ENCODE assay signal across 2 cellular contexts in the genomic region with DNA sequence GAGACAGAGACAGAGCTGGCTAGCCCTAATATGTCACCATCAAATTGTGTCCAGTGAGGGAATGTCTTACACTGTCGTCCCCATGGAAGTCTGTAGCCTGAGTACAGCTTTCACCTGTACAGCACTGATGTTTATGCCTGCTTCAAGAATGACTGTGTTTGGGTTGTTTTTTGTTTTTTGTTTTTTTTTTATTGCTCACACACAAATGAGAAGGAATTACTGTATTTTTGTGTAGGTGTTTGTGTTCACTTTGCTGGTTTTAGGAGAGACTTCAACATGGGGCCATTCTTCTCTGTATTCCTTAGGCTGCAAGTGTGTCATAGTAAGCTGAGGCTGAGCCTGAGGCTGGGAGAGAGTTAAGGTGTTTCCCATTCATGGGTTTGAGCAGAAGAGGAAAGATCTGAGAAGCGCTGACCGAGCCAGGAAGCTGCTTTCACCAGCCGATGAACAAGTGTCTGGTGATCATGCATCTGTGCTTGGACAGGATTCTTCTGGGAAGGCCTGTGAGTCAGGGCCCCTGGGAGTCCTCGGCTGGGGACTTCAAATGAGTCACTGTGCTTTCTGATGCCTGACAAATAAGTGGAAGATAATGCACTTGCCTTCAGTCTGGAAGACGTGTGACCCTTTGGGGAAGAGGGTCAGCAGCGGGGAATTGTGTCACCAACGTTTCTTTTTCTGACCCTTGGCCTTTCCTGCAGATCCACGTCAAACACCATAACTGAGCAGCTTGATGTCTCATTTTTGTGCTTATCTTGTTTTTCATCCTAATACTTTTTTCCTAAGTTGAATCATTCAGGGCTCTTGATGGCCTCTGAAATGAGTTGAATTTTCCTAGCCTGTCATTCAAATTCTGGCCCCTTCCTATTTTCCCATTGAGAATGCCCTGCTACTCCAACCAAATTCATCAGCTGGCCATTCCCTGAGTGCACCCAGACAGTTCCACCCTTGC.
A peak's percentile ranks its signal among the peaks of the same experiment; 100 is the strongest.
TF ChIP-seq lines count a peak whose summit lies in the region.

No MANE protein-coding gene starts in this region.

TF ChIP-seq in GM12878, 131 proteins besides CTCF, POLR2A, EP300 and RAD21 (continued from another document):
- TF ChIP-seq BHLHE40 (IDR thresholded peaks at IDR 0.05; ENCODE audit: borderline replicate concordance in 1 of 2, low read depth in 2 of 2, low read length in 1 of 2) (peak in 1 of 2 experiments; percentile 42; a peak in 1 of 4 replicates), IKZF2 (IDR thresholded peaks at IDR 0.05) (peak; percentile 73 to 86; a peak in 3 of 4 replicates), ATF7 (IDR thresholded peaks at IDR 0.05; ENCODE audit: low read depth) (peak; percentile 49; the same call in 1 of the 2 replicates), SMARCA5 (IDR thresholded peaks at IDR 0.05) (no peak), PAX5 (IDR thresholded peaks at IDR 0.05; ENCODE audit: borderline replicate concordance, low read depth, low read length) (peak; percentile 52; the same call in 1 of the 2 replicates), NBN (IDR thresholded peaks at IDR 0.05) (no peak), YBX1 (IDR thresholded peaks at IDR 0.05) (0 out of 2 replicates have a peak, but pooled peaks have one; percentile 17), EZH2 (IDR thresholded peaks at IDR 0.05; ENCODE audit: borderline replicate concordance, control insufficient read depth, low read depth, low read length) (no peak)
- TF ChIP-seq, protein P1, sequence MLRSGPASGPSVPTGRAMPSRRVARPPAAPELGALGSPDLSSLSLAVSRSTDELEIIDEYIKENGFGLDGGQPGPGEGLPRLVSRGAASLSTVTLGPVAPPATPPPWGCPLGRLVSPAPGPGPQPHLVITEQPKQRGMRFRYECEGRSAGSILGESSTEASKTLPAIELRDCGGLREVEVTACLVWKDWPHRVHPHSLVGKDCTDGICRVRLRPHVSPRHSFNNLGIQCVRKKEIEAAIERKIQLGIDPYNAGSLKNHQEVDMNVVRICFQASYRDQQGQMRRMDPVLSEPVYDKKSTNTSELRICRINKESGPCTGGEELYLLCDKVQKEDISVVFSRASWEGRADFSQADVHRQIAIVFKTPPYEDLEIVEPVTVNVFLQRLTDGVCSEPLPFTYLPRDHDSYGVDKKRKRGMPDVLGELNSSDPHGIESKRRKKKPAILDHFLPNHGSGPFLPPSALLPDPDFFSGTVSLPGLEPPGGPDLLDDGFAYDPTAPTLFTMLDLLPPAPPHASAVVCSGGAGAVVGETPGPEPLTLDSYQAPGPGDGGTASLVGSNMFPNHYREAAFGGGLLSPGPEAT (IDR thresholded peaks at IDR 0.05; ENCODE audit: low read depth) = 0 out of 2 replicates have a peak, but pooled peaks have one; percentile 31
- TF ChIP-seq, protein P2, sequence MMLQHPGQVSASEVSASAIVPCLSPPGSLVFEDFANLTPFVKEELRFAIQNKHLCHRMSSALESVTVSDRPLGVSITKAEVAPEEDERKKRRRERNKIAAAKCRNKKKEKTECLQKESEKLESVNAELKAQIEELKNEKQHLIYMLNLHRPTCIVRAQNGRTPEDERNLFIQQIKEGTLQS (IDR thresholded peaks at IDR 0.05; ENCODE audit: borderline replicate concordance, extremely low read depth, low read depth, low read length) = no peak
- TF ChIP-seq, protein P3, sequence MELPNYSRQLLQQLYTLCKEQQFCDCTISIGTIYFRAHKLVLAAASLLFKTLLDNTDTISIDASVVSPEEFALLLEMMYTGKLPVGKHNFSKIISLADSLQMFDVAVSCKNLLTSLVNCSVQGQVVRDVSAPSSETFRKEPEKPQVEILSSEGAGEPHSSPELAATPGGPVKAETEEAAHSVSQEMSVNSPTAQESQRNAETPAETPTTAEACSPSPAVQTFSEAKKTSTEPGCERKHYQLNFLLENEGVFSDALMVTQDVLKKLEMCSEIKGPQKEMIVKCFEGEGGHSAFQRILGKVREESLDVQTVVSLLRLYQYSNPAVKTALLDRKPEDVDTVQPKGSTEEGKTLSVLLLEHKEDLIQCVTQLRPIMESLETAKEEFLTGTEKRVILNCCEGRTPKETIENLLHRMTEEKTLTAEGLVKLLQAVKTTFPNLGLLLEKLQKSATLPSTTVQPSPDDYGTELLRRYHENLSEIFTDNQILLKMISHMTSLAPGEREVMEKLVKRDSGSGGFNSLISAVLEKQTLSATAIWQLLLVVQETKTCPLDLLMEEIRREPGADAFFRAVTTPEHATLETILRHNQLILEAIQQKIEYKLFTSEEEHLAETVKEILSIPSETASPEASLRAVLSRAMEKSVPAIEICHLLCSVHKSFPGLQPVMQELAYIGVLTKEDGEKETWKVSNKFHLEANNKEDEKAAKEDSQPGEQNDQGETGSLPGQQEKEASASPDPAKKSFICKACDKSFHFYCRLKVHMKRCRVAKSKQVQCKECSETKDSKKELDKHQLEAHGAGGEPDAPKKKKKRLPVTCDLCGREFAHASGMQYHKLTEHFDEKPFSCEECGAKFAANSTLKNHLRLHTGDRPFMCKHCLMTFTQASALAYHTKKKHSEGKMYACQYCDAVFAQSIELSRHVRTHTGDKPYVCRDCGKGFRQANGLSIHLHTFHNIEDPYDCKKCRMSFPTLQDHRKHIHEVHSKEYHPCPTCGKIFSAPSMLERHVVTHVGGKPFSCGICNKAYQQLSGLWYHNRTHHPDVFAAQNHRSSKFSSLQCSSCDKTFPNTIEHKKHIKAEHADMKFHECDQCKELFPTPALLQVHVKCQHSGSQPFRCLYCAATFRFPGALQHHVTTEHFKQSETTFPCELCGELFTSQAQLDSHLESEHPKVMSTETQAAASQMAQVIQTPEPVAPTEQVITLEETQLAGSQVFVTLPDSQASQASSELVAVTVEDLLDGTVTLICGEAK (IDR thresholded peaks at IDR 0.05; ENCODE audit: borderline replicate concordance) = no peak
- TF ChIP-seq, protein P4, sequence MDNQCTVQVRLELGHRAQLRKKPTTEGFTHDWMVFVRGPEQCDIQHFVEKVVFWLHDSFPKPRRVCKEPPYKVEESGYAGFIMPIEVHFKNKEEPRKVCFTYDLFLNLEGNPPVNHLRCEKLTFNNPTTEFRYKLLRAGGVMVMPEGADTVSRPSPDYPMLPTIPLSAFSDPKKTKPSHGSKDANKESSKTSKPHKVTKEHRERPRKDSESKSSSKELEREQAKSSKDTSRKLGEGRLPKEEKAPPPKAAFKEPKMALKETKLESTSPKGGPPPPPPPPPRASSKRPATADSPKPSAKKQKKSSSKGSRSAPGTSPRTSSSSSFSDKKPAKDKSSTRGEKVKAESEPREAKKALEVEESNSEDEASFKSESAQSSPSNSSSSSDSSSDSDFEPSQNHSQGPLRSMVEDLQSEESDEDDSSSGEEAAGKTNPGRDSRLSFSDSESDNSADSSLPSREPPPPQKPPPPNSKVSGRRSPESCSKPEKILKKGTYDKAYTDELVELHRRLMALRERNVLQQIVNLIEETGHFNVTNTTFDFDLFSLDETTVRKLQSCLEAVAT (IDR thresholded peaks at IDR 0.05) = peak; percentile 16; the same call in 1 of the 2 replicates

TF ChIP-seq in HepG2, 621 proteins besides CTCF, POLR2A, EP300 and RAD21 (continued from another document):
- TF ChIP-seq, protein P5, sequence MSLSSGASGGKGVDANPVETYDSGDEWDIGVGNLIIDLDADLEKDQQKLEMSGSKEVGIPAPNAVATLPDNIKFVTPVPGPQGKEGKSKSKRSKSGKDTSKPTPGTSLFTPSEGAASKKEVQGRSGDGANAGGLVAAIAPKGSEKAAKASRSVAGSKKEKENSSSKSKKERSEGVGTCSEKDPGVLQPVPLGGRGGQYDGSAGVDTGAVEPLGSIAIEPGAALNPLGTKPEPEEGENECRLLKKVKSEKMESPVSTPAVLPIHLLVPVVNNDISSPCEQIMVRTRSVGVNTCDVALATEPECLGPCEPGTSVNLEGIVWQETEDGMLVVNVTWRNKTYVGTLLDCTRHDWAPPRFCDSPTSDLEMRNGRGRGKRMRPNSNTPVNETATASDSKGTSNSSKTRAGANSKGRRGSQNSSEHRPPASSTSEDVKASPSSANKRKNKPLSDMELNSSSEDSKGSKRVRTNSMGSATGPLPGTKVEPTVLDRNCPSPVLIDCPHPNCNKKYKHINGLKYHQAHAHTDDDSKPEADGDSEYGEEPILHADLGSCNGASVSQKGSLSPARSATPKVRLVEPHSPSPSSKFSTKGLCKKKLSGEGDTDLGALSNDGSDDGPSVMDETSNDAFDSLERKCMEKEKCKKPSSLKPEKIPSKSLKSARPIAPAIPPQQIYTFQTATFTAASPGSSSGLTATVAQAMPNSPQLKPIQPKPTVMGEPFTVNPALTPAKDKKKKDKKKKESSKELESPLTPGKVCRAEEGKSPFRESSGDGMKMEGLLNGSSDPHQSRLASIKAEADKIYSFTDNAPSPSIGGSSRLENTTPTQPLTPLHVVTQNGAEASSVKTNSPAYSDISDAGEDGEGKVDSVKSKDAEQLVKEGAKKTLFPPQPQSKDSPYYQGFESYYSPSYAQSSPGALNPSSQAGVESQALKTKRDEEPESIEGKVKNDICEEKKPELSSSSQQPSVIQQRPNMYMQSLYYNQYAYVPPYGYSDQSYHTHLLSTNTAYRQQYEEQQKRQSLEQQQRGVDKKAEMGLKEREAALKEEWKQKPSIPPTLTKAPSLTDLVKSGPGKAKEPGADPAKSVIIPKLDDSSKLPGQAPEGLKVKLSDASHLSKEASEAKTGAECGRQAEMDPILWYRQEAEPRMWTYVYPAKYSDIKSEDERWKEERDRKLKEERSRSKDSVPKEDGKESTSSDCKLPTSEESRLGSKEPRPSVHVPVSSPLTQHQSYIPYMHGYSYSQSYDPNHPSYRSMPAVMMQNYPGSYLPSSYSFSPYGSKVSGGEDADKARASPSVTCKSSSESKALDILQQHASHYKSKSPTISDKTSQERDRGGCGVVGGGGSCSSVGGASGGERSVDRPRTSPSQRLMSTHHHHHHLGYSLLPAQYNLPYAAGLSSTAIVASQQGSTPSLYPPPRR (CRISPR knock-in tag; IDR thresholded peaks at IDR 0.05; ENCODE audit: borderline replicate concordance) = no peak
- TF ChIP-seq, protein P6, sequence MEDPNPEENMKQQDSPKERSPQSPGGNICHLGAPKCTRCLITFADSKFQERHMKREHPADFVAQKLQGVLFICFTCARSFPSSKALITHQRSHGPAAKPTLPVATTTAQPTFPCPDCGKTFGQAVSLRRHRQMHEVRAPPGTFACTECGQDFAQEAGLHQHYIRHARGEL (CRISPR knock-in tag; IDR thresholded peaks at IDR 0.05) = no peak
- TF ChIP-seq SALL1 (CRISPR knock-in tag; IDR thresholded peaks at IDR 0.05) (peak; percentile 6; the same call in 1 of the 2 replicates), PHB2 (IDR thresholded peaks at IDR 0.05; ENCODE audit: partially characterized antibody) (no peak), RARA (CRISPR knock-in tag; IDR thresholded peaks at IDR 0.05) (peak; percentile 53), FOSL2 (CRISPR knock-in tag; IDR thresholded peaks at IDR 0.05) (peak; percentile 77)
- TF ChIP-seq, protein P7, sequence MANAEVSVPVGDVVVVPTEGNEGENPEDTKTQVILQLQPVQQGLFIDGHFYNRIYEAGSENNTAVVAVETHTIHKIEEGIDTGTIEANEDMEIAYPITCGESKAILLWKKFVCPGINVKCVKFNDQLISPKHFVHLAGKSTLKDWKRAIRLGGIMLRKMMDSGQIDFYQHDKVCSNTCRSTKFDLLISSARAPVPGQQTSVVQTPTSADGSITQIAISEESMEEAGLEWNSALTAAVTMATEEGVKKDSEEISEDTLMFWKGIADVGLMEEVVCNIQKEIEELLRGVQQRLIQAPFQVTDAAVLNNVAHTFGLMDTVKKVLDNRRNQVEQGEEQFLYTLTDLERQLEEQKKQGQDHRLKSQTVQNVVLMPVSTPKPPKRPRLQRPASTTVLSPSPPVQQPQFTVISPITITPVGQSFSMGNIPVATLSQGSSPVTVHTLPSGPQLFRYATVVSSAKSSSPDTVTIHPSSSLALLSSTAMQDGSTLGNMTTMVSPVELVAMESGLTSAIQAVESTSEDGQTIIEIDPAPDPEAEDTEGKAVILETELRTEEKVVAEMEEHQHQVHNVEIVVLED (CRISPR knock-in tag; IDR thresholded peaks at IDR 0.05; ENCODE audit: borderline replicate concordance) = no peak
- TF ChIP-seq, protein P2 (CRISPR knock-in tag; IDR thresholded peaks at IDR 0.05) = no peak
TF ChIP-seq in HepG2: peak in this region for 5.
